Comparison of ENCODE assay signal across 18 cellular contexts in genomic region chr1:117685936-117686806, GRCh38.
DNase-seq lines count a peak whose midpoint lies in the region; ATAC-seq, FAIRE-seq and TF ChIP-seq lines count a peak whose summit lies in the region.
"Had no signal": no experiment of that assay in that cellular context is flagged by ENCODE, and none has a peak within 500 bp of the region (broad histone marks: within the 10 kb centered on the region; RNA-seq: fewer than 3 reads in every experiment).

No MANE protein-coding gene starts in this region.

- H3K4me1 ChIP-seq in GM12878 (ENCODE audit: control insufficient read depth, insufficient read depth, low read length) (no peaks in the 10 kb centered on the region), prostate gland (replicated peaks) (no peaks in the 10 kb centered on the region)
- H3K4me1 ChIP-seq: tibial nerve had no signal

- no peak overlapping the region for H3K9ac ChIP-seq in GM12878 (ENCODE audit: control insufficient read depth, insufficient read depth, low read length)

- H3K4me3 ChIP-seq in GM12875 (ENCODE audit: low read depth, low read length) (no peak overlapping the region), GM12878 (no peak overlapping the region), retinal pigment epithelial cell (ENCODE audit: low read length) (no peak overlapping the region), prostate gland (no peak overlapping the region)
- H3K4me3 ChIP-seq: heart right ventricle, tibial nerve had no signal

- no TSS peak for BruUV-seq in GM12878 (replicated peaks; lab: Mats Ljungman, UMichigan)

- no peaks in the 10 kb centered on the region for H3K9me3 ChIP-seq in GM12878 (replicated peaks; ENCODE audit: control insufficient read depth, insufficient read depth, low read length)
- no peaks in the 10 kb centered on the region for H3K9me3 ChIP-seq in prostate gland
- H3K9me3 ChIP-seq: heart right ventricle, tibial nerve had no signal

- H3K27ac ChIP-seq in GM12878 (ENCODE audit: control insufficient read depth, insufficient read depth) (no peak overlapping the region), prostate gland (no peak overlapping the region)
- H3K27ac ChIP-seq: epithelial cell of prostate, heart right ventricle, tibial nerve had no signal

- H3K27ac Mint-ChIP-seq in CD14-positive monocyte, result no peak overlapping the region
- H3K27ac Mint-ChIP-seq: activated CD4-positive, alpha-beta memory T cell treated with anti-CD3 and anti-CD28 coated beads for 36 hours; CD4-positive, alpha-beta memory T cell had no signal

- DNase-seq in GM12878 (ENCODE audit: low read depth, low spot score) (no peak), retinal pigment epithelial cell (ENCODE audit: low read depth) (no peak), CD14-positive monocyte (ENCODE audit: low spot score) (no peak), prostate gland (ENCODE audit: low spot score) (no peak), NCI-H510A treated with DMSO at 0.1 percent for 48 hours (lab: John Stamatoyannopoulos, UW) (no peak)
- DNase-seq: activated CD4-positive, alpha-beta memory T cell treated with anti-CD3 and anti-CD28 coated beads for 36 hours; activated naive CD4-positive, alpha-beta T cell; CD4-positive, alpha-beta memory T cell; heart right ventricle; NCI-H1092; NCI-H510A had no signal

- H3K27me3 ChIP-seq in GM12878 (replicated peaks in 1 of 2; ENCODE audit: control insufficient read depth in 2 of 2, insufficient read depth in 2 of 2, low read length in 1 of 2), result peaks cover 0 to 13% of the 10 kb centered on the region in 2 experiments; a peak in 3 of 4 replicates
- H3K27me3 ChIP-seq in prostate gland (replicated peaks; ENCODE audit: insufficient read depth), result no peaks in the 10 kb centered on the region
- H3K27me3 ChIP-seq: heart right ventricle, tibial nerve had no signal

- WGBS in GM12878 (ENCODE audit: insufficient coverage, insufficient replicate concordance, low lambda C conversion rate, missing lambda C conversion rate), result 13% methylated on average over 6 of the region's 6 CpGs
- 60% methylated on average over 6 of the region's 6 CpGs for WGBS in prostate gland

- CTCF ChIA-PET in GM12878 (lab: Yijun Ruan, JAX), result interaction anchor here (1.3 kb wide), 1 partner anchor 152 kb away, joined by 5 read pairs; no protein-coding TSS in a partner anchor

- no peaks in the 10 kb centered on the region for H3K4me1 Mint-ChIP-seq in CD14-positive monocyte
- H3K4me1 Mint-ChIP-seq: neural crest cell had no signal

- TF ChIP-seq RAD21 in GM12878 (IDR thresholded peaks at IDR 0.05; ENCODE audit: insufficient read depth, low read depth, low read length), result 0 out of 2 replicates have a peak, but pooled peaks have one; percentile 4

- SMC1A ChIA-PET in GM12878 (lab: Charles Lee; ENCODE audit: uncharacterized antibody, unreplicated experiment), result no interaction called here

- H3K27me3 Mint-ChIP-seq in CD14-positive monocyte (ENCODE audit: low read depth in 3 of 3), result peaks cover 0 to 3% (median 0%) of the 10 kb centered on the region in 3 donors

- FAIRE-seq in GM12878 (lab: Jason Lieb, UNC), result no peak
- FAIRE-seq: HTR-8/SVneo had no signal

- TF ChIP-seq CTCF in GM12875 (IDR thresholded peaks at IDR 0.05; ENCODE audit: borderline replicate concordance, insufficient read depth, low read depth, low read length) (0 out of 2 replicates have a peak, but pooled peaks have one; percentile 25), GM12878 (IDR thresholded peaks at IDR 0.05 in 2 of 3, conservative IDR thresholded peaks at IDR 0.05 in 1 of 3; ENCODE audit: control insufficient read depth in 2 of 3, extremely low read depth in 1 of 3, insufficient read depth in 1 of 3, low read depth in 3 of 3, low read length in 3 of 3) (0 out of 6 replicates have a peak, but pooled peaks of 1 of the 3 experiments have one; percentile 24), retinal pigment epithelial cell (conservative IDR thresholded peaks at IDR 0.05; ENCODE audit: low read depth, low read length) (peak; percentile 18), CD14-positive monocyte (IDR thresholded peaks at IDR 0.05) (no peak), prostate gland (IDR thresholded peaks at IDR 0.05) (no peak)

- H3K36me3 ChIP-seq in GM12878 (ENCODE audit: control insufficient read depth in 2 of 2, insufficient read depth in 2 of 2, low read length in 1 of 2) (no peaks in the 10 kb centered on the region), prostate gland (no peaks in the 10 kb centered on the region)
- H3K36me3 ChIP-seq: heart right ventricle, tibial nerve had no signal

- no peaks in the 10 kb centered on the region for H3K36me3 Mint-ChIP-seq in CD14-positive monocyte
- H3K36me3 Mint-ChIP-seq: activated CD4-positive, alpha-beta memory T cell treated with anti-CD3 and anti-CD28 coated beads for 36 hours; CD4-positive, alpha-beta memory T cell had no signal

- ATAC-seq in HG02798 (IDR thresholded peaks at IDR 0.05; ENCODE audit: poor library complexity, unreplicated experiment) (peak; percentile 81), GM12878 (peak; percentile 64), GM21423 (IDR thresholded peaks at IDR 0.05; ENCODE audit: unreplicated experiment) (no peak)

- H2AFZ ChIP-seq in GM12878 (ENCODE audit: control insufficient read depth, low read depth, low read length), result no peak overlapping the region

- no peaks in the 10 kb centered on the region; the same call in 1 of the 2 replicates for H4K20me1 ChIP-seq in GM12878 (ENCODE audit: control insufficient read depth, insufficient read depth)

- TF ChIP-seq POLR2A in GM12878 (IDR thresholded peaks at IDR 0.05; ENCODE audit: low read depth, low read length) (no peak), prostate gland (IDR thresholded peaks at IDR 0.05) (no peak)

- H3K4me2 ChIP-seq in GM12878 (ENCODE audit: control insufficient read depth, insufficient read depth), result no peak overlapping the region

- RAD21 ChIA-PET in GM12878 (lab: Charles Lee; ENCODE audit: unreplicated experiment), result no interaction called here

- no peak overlapping the region for H3K4me3 Mint-ChIP-seq in CD14-positive monocyte
- H3K4me3 Mint-ChIP-seq: activated CD4-positive, alpha-beta memory T cell treated with anti-CD3 and anti-CD28 coated beads for 36 hours; CD4-positive, alpha-beta memory T cell; neural crest cell had no signal

- peaks cover 0 to 1% (median 0%) of the 10 kb centered on the region in 7 donors for H3K9me3 Mint-ChIP-seq in CD14-positive monocyte
- H3K9me3 Mint-ChIP-seq: activated CD4-positive, alpha-beta memory T cell treated with anti-CD3 and anti-CD28 coated beads for 36 hours; neural crest cell had no signal

- TF ChIP-seq EP300 in GM12878 (IDR thresholded peaks at IDR 0.05; ENCODE audit: borderline replicate concordance in 1 of 2, control insufficient read depth in 1 of 2, low read depth in 2 of 2, low read length in 2 of 2), result no peak

- H3K79me2 ChIP-seq in GM12878 (ENCODE audit: control insufficient read depth, insufficient read depth, low read length), result no peaks in the 10 kb centered on the region

- intact Hi-C loops in GM12878 (cut with micrococcal nuclease; ENCODE audit: unreplicated experiment), result no loop called here
- intact Hi-C loops in CD14-positive monocyte (cut with micrococcal nuclease), result no loop called here
- intact Hi-C loops in prostate gland (cut with DNase I), result no loop called here

- POLR2A ChIA-PET in GM12878 (lab: Charles Lee), result interaction anchor here (0.6 kb wide), 1 partner anchor 319 kb away, joined by 4 read pairs; no protein-coding TSS in a partner anchor

- in situ Hi-C loops in GM12878 (cut with MboI), result no loop called here

TF ChIP-seq in GM12878, 131 proteins besides CTCF, POLR2A, EP300 and RAD21 (continues in another document):
- TF ChIP-seq NR2C1 (IDR thresholded peaks at IDR 0.05) (no peak), PBX3 (IDR thresholded peaks at IDR 0.05; ENCODE audit: insufficient replicate concordance, low read depth, low read length) (no peak), YBX1 (IDR thresholded peaks at IDR 0.05) (no peak), POU2F2 (IDR thresholded peaks at IDR 0.05; ENCODE audit: borderline replicate concordance, low read depth, low read length) (no peak), PRDM15 (CRISPR knock-in tag; IDR thresholded peaks at IDR 0.05) (no peak), SMAD1 (IDR thresholded peaks at IDR 0.05; ENCODE audit: low read depth, partially characterized antibody) (no peak), NFIC (IDR thresholded peaks at IDR 0.05; ENCODE audit: low read depth, low read length) (no peak), IRF4 (IDR thresholded peaks at IDR 0.05; ENCODE audit: low read depth, low read length) (no peak), EED (IDR thresholded peaks at IDR 0.05; ENCODE audit: low read depth) (no peak)

Comparison
In these comparisons a context has a peak if more than half of its experiments do, and no peak if none do; other contexts are left out.
1. CTCF ChIP-seq: peak in GM12875 (single experiment) and retinal pigment epithelial cell (single experiment); none in CD14-positive monocyte (single experiment) and prostate gland (0 of 4).